Comparison of ENCODE assay signal across 8 cellular contexts in the genomic region with DNA sequence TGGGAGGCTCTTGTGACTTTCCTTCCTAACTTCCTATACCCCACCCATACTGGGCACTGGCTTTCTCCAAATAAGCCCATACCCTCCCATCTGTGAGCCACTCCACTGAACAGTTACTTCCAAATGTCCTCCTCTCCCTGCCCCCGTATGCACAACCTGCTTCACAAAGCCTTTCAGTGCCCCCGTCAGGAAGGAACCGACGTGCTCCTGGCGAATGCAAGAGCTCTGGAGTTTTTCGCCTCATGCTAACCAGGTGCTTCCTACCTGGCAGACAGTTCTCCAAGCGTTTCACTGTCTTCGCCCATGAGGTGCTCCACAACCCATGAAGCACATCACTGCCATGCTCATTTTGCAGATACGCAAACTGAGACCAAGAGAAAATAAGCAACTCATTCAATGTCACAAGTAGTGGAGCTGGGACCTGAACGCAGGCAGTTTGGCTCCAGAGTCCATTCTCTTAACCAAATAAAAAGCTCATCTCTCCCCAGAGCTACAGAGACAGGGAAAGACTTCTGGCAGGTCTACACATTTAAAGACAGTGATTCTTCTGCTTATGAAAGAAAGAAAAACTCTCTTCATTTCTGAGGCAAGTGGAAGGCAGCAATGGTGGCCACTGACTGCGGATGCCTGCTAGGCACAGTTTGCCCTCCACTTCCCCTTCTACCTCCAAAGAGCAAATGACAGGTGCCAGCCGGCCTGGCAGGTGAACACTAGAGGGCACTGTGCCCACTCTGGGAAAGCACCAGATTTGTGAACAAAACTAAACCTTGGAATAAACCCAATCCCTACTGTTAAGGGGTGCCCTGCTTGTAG. TPM values are rescaled to one million over a fixed set of nuclear protein-coding genes. Genes with fewer than 3 reads are reported as not detected.
DNase-seq lines count a peak whose midpoint lies in the region; ATAC-seq and TF ChIP-seq lines count a peak whose summit lies in the region.

No MANE protein-coding gene starts in this region.

- H3K27me3 ChIP-seq in dorsolateral prefrontal cortex, result no peaks in the 10 kb centered on the region

- POLR2A ChIA-PET in activated CD4-positive, alpha-beta T cell treated with anti-CD3 and anti-CD28 coated beads, Interleukin-2, amount 10 ng/mL, durations not matched to agents 7 days and 5 days (lab: Charles Lee), result interaction anchor here (0.6 kb wide), 1 partner anchor 369 kb away, joined by 3 read pairs; no protein-coding TSS in a partner anchor

- DNase-seq in AG20443 (ENCODE audit: low spot score) (peak; percentile 60), GM19240 (ENCODE audit: insufficient read length, low spot score) (peak; percentile 61), NCI-H446 treated with DMSO at 0.1 percent for 48 hours (lab: John Stamatoyannopoulos, UW) (peak; percentile 29), dorsolateral prefrontal cortex (peak in 6 of 10 donors; percentile 42 to 86 (median 57)), naive B cell (peak; percentile 78), superior temporal gyrus (ENCODE audit: extremely low spot score) (peak; percentile 68)
- peak; percentile 79 for DNase-seq in activated CD4-positive, alpha-beta T cell treated with anti-CD3 and anti-CD28 coated beads, Interleukin-2, amount 10 ng/mL, durations not matched to agents 7 days and 5 days

- intact Hi-C loops in dorsolateral prefrontal cortex (cut with DNase I), result loop anchor here (2.0 to 5.0 kb wide), 3 partner anchors 49 to 99 kb away; a partner anchor contains a TSS

- ATAC-seq in naive B cell (ENCODE audit: low read depth in 2 of 2), result peak; percentile 84 to 95
- no peak for ATAC-seq in GM18907 (IDR thresholded peaks at IDR 0.05; ENCODE audit: unreplicated experiment)

- H3K4me3 ChIP-seq in dorsolateral prefrontal cortex, result no peak overlapping the region

- no peaks in the 10 kb centered on the region for H3K36me3 Mint-ChIP-seq in activated CD4-positive, alpha-beta T cell treated with anti-CD3 and anti-CD28 coated beads, Interleukin-2, amount 10 ng/mL, durations not matched to agents 7 days and 5 days (ENCODE audit: low read depth)
- H3K36me3 Mint-ChIP-seq in naive B cell, result peaks cover 11 to 27% of the 10 kb centered on the region in 2 donors

- no peaks in the 10 kb centered on the region for H3K9me3 Mint-ChIP-seq in activated CD4-positive, alpha-beta T cell treated with anti-CD3 and anti-CD28 coated beads, Interleukin-2, amount 10 ng/mL, durations not matched to agents 7 days and 5 days
- H3K9me3 Mint-ChIP-seq in naive B cell, result no peaks in the 10 kb centered on the region

- CTCF ChIA-PET in activated CD4-positive, alpha-beta T cell treated with anti-CD3 and anti-CD28 coated beads, Interleukin-2, amount 10 ng/mL, durations not matched to agents 7 days and 5 days (lab: Charles Lee), result interaction anchor here (0.6 to 2.7 kb wide), 11 partner anchors 10 to 190 kb away, joined by 3 to 13 read pairs (median 4); a partner anchor contains a TSS

- no peaks in the 10 kb centered on the region for H3K27me3 Mint-ChIP-seq in activated CD4-positive, alpha-beta T cell treated with anti-CD3 and anti-CD28 coated beads, Interleukin-2, amount 10 ng/mL, durations not matched to agents 7 days and 5 days
- H3K27me3 Mint-ChIP-seq in naive B cell, result no peaks in the 10 kb centered on the region

- peak; percentile 48 to 77 (median 67) for TF ChIP-seq CTCF in dorsolateral prefrontal cortex (IDR thresholded peaks at IDR 0.05 in 54 of 56, conservative IDR thresholded peaks at IDR 0.05 in 2 of 56; ENCODE audit: low read depth in 1 of 56, partially characterized antibody in 56 of 56)

- H3K4me1 Mint-ChIP-seq in activated CD4-positive, alpha-beta T cell treated with anti-CD3 and anti-CD28 coated beads, Interleukin-2, amount 10 ng/mL, durations not matched to agents 7 days and 5 days, result peaks cover 6% of the 10 kb centered on the region
- H3K4me1 Mint-ChIP-seq in naive B cell, result peaks cover 44 to 66% (median 56%) of the 10 kb centered on the region in 3 donors

- no peak overlapping the region for H3K27ac Mint-ChIP-seq in activated CD4-positive, alpha-beta T cell treated with anti-CD3 and anti-CD28 coated beads, Interleukin-2, amount 10 ng/mL, durations not matched to agents 7 days and 5 days
- H3K27ac Mint-ChIP-seq in naive B cell, result peak overlapping the region; percentile 61 to 93 (median 83)

- H3K27ac ChIP-seq in dorsolateral prefrontal cortex, result no peak overlapping the region

- no peak overlapping the region for H3K4me3 Mint-ChIP-seq in activated CD4-positive, alpha-beta T cell treated with anti-CD3 and anti-CD28 coated beads, Interleukin-2, amount 10 ng/mL, durations not matched to agents 7 days and 5 days
- H3K4me3 Mint-ChIP-seq in naive B cell, result peak overlapping the region in 5 of 8 donors; percentile 17 to 56 (median 23)

RNA-seq across cellular contexts. Expression of a gene that starts 23.8 kb away (rescaled TPM):
- total RNA-seq in activated CD4-positive, alpha-beta T cell treated with anti-CD3 and anti-CD28 coated beads, Interleukin-2, amount 10 ng/mL, durations not matched to agents 7 days and 5 days, result 1 to 10 TPM; 1.4 to 1.6 TPM
- 10 to 100 TPM in 1 of 120 experiments, 1 to 10 TPM in 117, under 1 TPM in 2; 0.76 to 10.2 (median 2.9) TPM for total RNA-seq in dorsolateral prefrontal cortex
- 1 to 10 TPM in 1 of 6 donors, under 1 TPM in 1, not detected in 4; 0.22 to 1.7 TPM for polyA plus RNA-seq in naive B cell (ENCODE audit: low read depth in 6 of 6)

RNA-seq across cellular contexts. Expression of a gene that starts 44.7 kb away (rescaled TPM):
- total RNA-seq in activated CD4-positive, alpha-beta T cell treated with anti-CD3 and anti-CD28 coated beads, Interleukin-2, amount 10 ng/mL, durations not matched to agents 7 days and 5 days, result 10 to 100 TPM; 30.5 to 31.3 TPM
- 100 to 1,000 TPM in 15 of 120 experiments, 10 to 100 TPM in 105; 42.7 to 122 (median 85.2) TPM for total RNA-seq in dorsolateral prefrontal cortex
- 10 to 100 TPM; 11.0 to 26.0 (median 16.4) TPM for polyA plus RNA-seq in naive B cell (ENCODE audit: low read depth in 6 of 6)

RNA-seq across cellular contexts. Expression of a gene that starts 54.5 kb away (rescaled TPM):
- 10 to 100 TPM; 58.7 to 63.0 TPM for total RNA-seq in activated CD4-positive, alpha-beta T cell treated with anti-CD3 and anti-CD28 coated beads, Interleukin-2, amount 10 ng/mL, durations not matched to agents 7 days and 5 days
- total RNA-seq in dorsolateral prefrontal cortex, result 100 to 1,000 TPM in 21 of 120 experiments, 10 to 100 TPM in 99; 61.6 to 131 (median 85.2) TPM
- polyA plus RNA-seq in naive B cell (ENCODE audit: low read depth in 6 of 6), result 10 to 100 TPM; 46.0 to 81.3 (median 54.4) TPM

RNA-seq across cellular contexts. Expression of a gene that starts 59.2 kb away (rescaled TPM):
- total RNA-seq in activated CD4-positive, alpha-beta T cell treated with anti-CD3 and anti-CD28 coated beads, Interleukin-2, amount 10 ng/mL, durations not matched to agents 7 days and 5 days, result not detected
- 1 to 10 TPM in 8 of 120 experiments, under 1 TPM in 34, not detected in 78; 0.22 to 2.0 (median 0.62) TPM for total RNA-seq in dorsolateral prefrontal cortex
- 1 to 10 TPM in 1 of 6 donors, under 1 TPM in 2, not detected in 3; 0.24 to 1.2 (median 0.43) TPM for polyA plus RNA-seq in naive B cell (ENCODE audit: low read depth in 6 of 6)

Comparison
In these comparisons a context has a peak if more than half of its experiments do, and no peak if none do; other contexts are left out.
1. DNase-seq: peak in every context shown above with its lines; median percentile 79 in activated CD4-positive, alpha-beta T cell treated with anti-CD3 and anti-CD28 coated beads, Interleukin-2, amount 10 ng/mL, durations not matched to agents 7 days and 5 days; 78 in naive B cell; 68 in superior temporal gyrus; 61 in GM19240; 60 in AG20443; 57 in dorsolateral prefrontal cortex; 29 in NCI-H446 treated with DMSO at 0.1 percent for 48 hours.